Comparison of ENCODE assay signal across 15 cellular contexts in the genomic region with DNA sequence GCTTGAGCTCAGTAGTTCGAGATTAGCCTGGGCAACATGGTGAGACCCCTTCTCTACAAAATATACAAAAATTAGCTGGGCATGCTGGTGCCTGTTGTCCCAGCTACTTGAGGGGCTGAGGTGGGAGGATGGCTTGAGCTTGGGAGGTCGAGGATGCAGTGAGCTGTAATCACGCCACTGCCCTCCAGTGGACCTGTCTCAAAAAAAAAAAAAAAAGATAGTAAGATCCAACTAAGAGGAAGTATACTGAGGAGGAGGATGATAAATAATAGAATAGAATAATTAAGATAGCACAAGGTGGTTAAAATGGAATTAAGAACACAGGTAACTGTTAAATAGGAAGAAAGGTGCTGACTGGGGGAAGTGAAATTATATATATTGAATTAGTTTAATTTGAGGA. TPM values are rescaled to one million over a fixed set of nuclear protein-coding genes. Genes with fewer than 3 reads are reported as not detected.
DNase-seq lines count a peak whose midpoint lies in the region; ATAC-seq and TF ChIP-seq lines count a peak whose summit lies in the region.
"Had no signal": no experiment of that assay in that cellular context is flagged by ENCODE, and none has a peak within 500 bp of the region (broad histone marks: within the 10 kb centered on the region; RNA-seq: fewer than 3 reads in every experiment).

No MANE protein-coding gene starts in this region.

- no peak overlapping the region for H2AK5ac ChIP-seq in mesendoderm (ENCODE audit: low read length)

- H3K4me1 ChIP-seq in Karpas-422 (ENCODE audit: low read length) (peaks cover 19% of the 10 kb centered on the region), mesendoderm (ENCODE audit: control insufficient read depth, low read depth, low read length) (no peaks in the 10 kb centered on the region), MM.1S (ENCODE audit: low read length) (no peaks in the 10 kb centered on the region)
- H3K4me1 ChIP-seq: upper lobe of right lung had no signal

- H4K8ac ChIP-seq in mesendoderm (ENCODE audit: low read depth, low read length) = no peak overlapping the region

- H3K4me2 ChIP-seq in Karpas-422 (ENCODE audit: low read depth, low read length, poor library complexity, severe bottlenecking) (peak overlapping the region; percentile 56), mesendoderm (ENCODE audit: low read length) (no peak overlapping the region), MM.1S (ENCODE audit: low read depth, low read length) (no peak overlapping the region)

- 0 out of 2 replicates have a peak overlapping the region, but pooled peaks have one; percentile 8 for H2AFZ ChIP-seq in Karpas-422 (ENCODE audit: low read length)
- no peak overlapping the region for H2AFZ ChIP-seq in MM.1S (ENCODE audit: low read length)

- H3K27ac ChIP-seq in Karpas-422 (ENCODE audit: low read length) = no peak overlapping the region
- H3K27ac ChIP-seq in VCaP = no peak overlapping the region
- H3K27ac ChIP-seq in mesendoderm (ENCODE audit: low read depth, low read length) = no peak overlapping the region
- H3K27ac ChIP-seq in MM.1S (ENCODE audit: low read length) = no peak overlapping the region
- H3K27ac ChIP-seq: ovary, upper lobe of right lung had no signal

- H3K18ac ChIP-seq in mesendoderm (ENCODE audit: low read length) = no peak overlapping the region

- H3K27me3 ChIP-seq in Karpas-422 (ENCODE audit: low read length) (no peaks in the 10 kb centered on the region), mesendoderm (ENCODE audit: insufficient read depth, low read length, poor library complexity) (no peaks in the 10 kb centered on the region), MM.1S (replicated peaks; ENCODE audit: insufficient read depth, low read length) (no peaks in the 10 kb centered on the region)
- H3K27me3 ChIP-seq: ovary, upper lobe of right lung had no signal

- H3K9me3 ChIP-seq in Karpas-422 (ENCODE audit: low read length) = no peaks in the 10 kb centered on the region
- H3K9me3 ChIP-seq in MM.1S (replicated peaks; ENCODE audit: insufficient read depth, low read length) = no peaks in the 10 kb centered on the region
- H3K9me3 ChIP-seq: ovary, upper lobe of right lung had no signal

- H3K79me1 ChIP-seq in mesendoderm (ENCODE audit: low read length) = no peaks in the 10 kb centered on the region

- H3K9me2 ChIP-seq in Karpas-422 (replicated peaks; ENCODE audit: insufficient read depth, low read length) (no peaks in the 10 kb centered on the region), MM.1S (replicated peaks; ENCODE audit: insufficient read depth, low read length) (no peaks in the 10 kb centered on the region)

- H3K4ac ChIP-seq in mesendoderm (ENCODE audit: low read depth, low read length) = no peak overlapping the region

- peak; percentile 8 to 24 for DNase-seq in NCI-H524 (lab: John Stamatoyannopoulos, UW)
- DNase-seq in NCI-H524 treated with DMSO at 0.1 percent for 48 hours (lab: John Stamatoyannopoulos, UW) = no peak
- peak; percentile 72 for DNase-seq in Karpas-422
- peak; percentile 25 for DNase-seq in mesendoderm
- DNase-seq in Ammon's horn (ENCODE audit: low spot score) = no peak
- DNase-seq in MM.1S = no peak
- DNase-seq: activated CD4-positive, alpha-beta T cell treated with anti-CD3 and anti-CD28 coated beads, Interleukin-2, amount 10 ng/mL, durations not matched to agents 7 days and 5 days; activated T-cell treated with anti-CD3 and anti-CD28 coated beads, Interleukin-2, amount 50 U/mL, for 72 hours; NCI-H1930; NK-92 treated with Interleukin-12 subunit alpha and Interleukin-12 subunit beta, amount 100 ng/mL, for 24 hours; ovary; upper lobe of right lung had no signal

- H3K79me2 ChIP-seq in Karpas-422 (ENCODE audit: low read length) (no peaks in the 10 kb centered on the region), mesendoderm (ENCODE audit: control insufficient read depth, insufficient read depth, low read length) (no peaks in the 10 kb centered on the region), MM.1S (ENCODE audit: low read length) (no peaks in the 10 kb centered on the region)

- H3K56ac ChIP-seq in mesendoderm (ENCODE audit: low read length) = no peak overlapping the region

- H2BK15ac ChIP-seq in mesendoderm (replicated peaks; ENCODE audit: low read depth) = no peak overlapping the region

- H4K20me1 ChIP-seq in Karpas-422 (ENCODE audit: insufficient read depth, low read depth, low read length) = no peaks in the 10 kb centered on the region
- no peaks in the 10 kb centered on the region for H4K20me1 ChIP-seq in MM.1S (ENCODE audit: insufficient read depth, low read length)

- H3F3A ChIP-seq in MM.1S (ENCODE audit: insufficient read depth, low read length) = no peaks in the 10 kb centered on the region

- H3K9ac ChIP-seq in Karpas-422 (ENCODE audit: low read length) (no peak overlapping the region), mesendoderm (ENCODE audit: low read length) (no peak overlapping the region), MM.1S (ENCODE audit: low read length) (no peak overlapping the region)

- H4K5ac ChIP-seq in mesendoderm (ENCODE audit: low read length) = no peak overlapping the region

- no CpG with 5 or more reads among the region's 3 CpGs for WGBS in mesendoderm (ENCODE audit: extremely low coverage, insufficient coverage, low lambda C conversion rate)

- H2BK5ac ChIP-seq in mesendoderm (ENCODE audit: low read length) = no peak overlapping the region

- no peak overlapping the region for H3K23ac ChIP-seq in mesendoderm (ENCODE audit: low read length)

- 0 out of 2 replicates have a peak overlapping the region, but pooled peaks have one; percentile 29 for H3K4me3 ChIP-seq in Karpas-422 (ENCODE audit: low read length)
- H3K4me3 ChIP-seq in mesendoderm (ENCODE audit: low read length) = no peak overlapping the region
- no peak overlapping the region for H3K4me3 ChIP-seq in MM.1S (ENCODE audit: low read length)
- H3K4me3 ChIP-seq: lung, ovary, upper lobe of right lung had no signal

- no peaks in the 10 kb centered on the region for H3K36me3 ChIP-seq in Karpas-422 (ENCODE audit: insufficient read depth, low read length)
- H3K36me3 ChIP-seq in mesendoderm (ENCODE audit: control insufficient read depth, insufficient read depth, low read length) = no peaks in the 10 kb centered on the region
- H3K36me3 ChIP-seq in MM.1S (replicated peaks; ENCODE audit: insufficient read depth, low read length) = no peaks in the 10 kb centered on the region
- H3K36me3 ChIP-seq: ovary, upper lobe of right lung had no signal

- no peak overlapping the region for H2BK120ac ChIP-seq in mesendoderm (ENCODE audit: low read depth, low read length)

- TF ChIP-seq CTCF in VCaP (conservative IDR thresholded peaks at IDR 0.05) (peak; percentile 49), MM.1S (IDR thresholded peaks at IDR 0.05; ENCODE audit: low read length) (no peak)

- ATAC-seq in HG02642 (IDR thresholded peaks at IDR 0.05; ENCODE audit: poor library complexity, unreplicated experiment) = no peak
- ATAC-seq: activated T-cell treated with anti-CD3 and anti-CD28 coated beads, Interleukin-2, amount 50 U/mL, for 72 hours; upper lobe of right lung had no signal

RNA-seq across cellular contexts. Expression of gene BAZ1A, which starts 37.0 kb away (rescaled TPM):
- total RNA-seq in Karpas-422 (2014; rRNA removed; shearing (Covaris generic); ENCODE audit: low replicate concordance) = 63.7 and 136 TPM in 2 replicates
- polyA plus RNA-seq in mesendoderm (2013, experiment 1 of 2) = 68.9 TPM
- polyA plus RNA-seq in mesendoderm (2013, experiment 2 of 2) = 68.1 TPM

Comparison
In these comparisons a context has a peak if more than half of its experiments do, and no peak if none do; other contexts are left out.
1. DNase-seq: peak in NCI-H524 (2 of 2), Karpas-422 (single experiment) and mesendoderm (single experiment); none in NCI-H524 treated with DMSO at 0.1 percent for 48 hours (single experiment), Ammon's horn (single experiment) and MM.1S (single experiment).